In the genomic region with DNA sequence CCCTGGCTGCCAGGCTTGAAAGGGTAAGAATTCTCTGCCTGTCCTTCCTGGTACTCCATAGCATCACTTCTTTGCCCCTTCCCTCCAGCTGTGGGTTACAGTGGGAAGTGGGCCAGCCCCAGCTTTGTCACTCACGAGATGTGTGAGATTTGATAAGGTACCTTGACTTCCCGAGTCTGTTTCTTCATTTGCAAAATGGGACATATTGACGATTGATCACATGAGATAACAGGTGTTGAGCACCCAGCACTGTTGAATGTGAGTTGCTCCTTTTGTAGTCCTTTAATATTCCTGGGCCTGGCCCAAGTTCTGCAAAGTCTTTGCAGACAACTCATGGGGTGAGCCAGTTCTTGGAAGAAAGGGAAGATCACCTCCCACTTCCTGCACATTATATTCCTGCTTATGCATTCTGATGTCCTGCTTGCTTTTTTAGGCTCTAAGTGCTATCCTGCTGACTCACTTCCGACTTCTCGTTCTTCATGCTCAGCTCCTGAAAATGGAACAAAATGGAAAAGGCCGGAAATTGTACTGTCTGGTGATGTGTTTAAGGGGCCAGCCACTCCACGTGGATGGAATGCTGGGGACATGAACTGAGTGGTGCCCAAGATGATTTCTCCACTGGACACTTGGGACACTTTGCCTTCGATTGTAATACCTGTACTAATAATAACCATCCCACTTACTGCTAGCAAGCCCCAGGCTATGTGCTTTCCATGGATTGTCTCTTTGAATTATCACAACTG, we compare ENCODE assay signal across 13 cellular contexts. TPM values are rescaled to one million over a fixed set of nuclear protein-coding genes. Genes with fewer than 3 reads are reported as not detected.
DNase-seq lines count a peak whose midpoint lies in the region; ATAC-seq, FAIRE-seq and TF ChIP-seq lines count a peak whose summit lies in the region.
"Had no signal": no experiment of that assay in that cellular context is flagged by ENCODE, and none has a peak within 500 bp of the region (broad histone marks: within the 10 kb centered on the region; RNA-seq: fewer than 3 reads in every experiment).

No MANE protein-coding gene starts in this region.

- 52% methylated on average over 8 of the region's 8 CpGs for WGBS in A549 (ENCODE audit: missing lambda C conversion rate)

- H3K4me1 ChIP-seq in A549 = peaks cover 5% of the 10 kb centered on the region; the same call in 1 of the 3 replicates
- H3K4me1 ChIP-seq: uterus had no signal

- no peak for TF ChIP-seq CTCF in A549 (IDR thresholded peaks at IDR 0.05)

- ATAC-seq in A549 (peak; percentile 52 to 64; a peak in 5 of 6 replicates), left ventricle myocardium superior (peak; percentile 72)
- ATAC-seq: activated CD8-positive, alpha-beta memory T cell treated with anti-CD3 and anti-CD28 coated beads, Interleukin-2, amount 10 ng/mL, durations not matched to agents 7 days and 5 days; mucosa of descending colon had no signal

- no peak for TF ChIP-seq RAD21 in A549 (conservative IDR thresholded peaks at IDR 0.05 in 1 of 2, IDR thresholded peaks at IDR 0.05 in 1 of 2)

- H3K27ac ChIP-seq in A549 (peak overlapping the region in 1 of 2 experiments; percentile 15; a peak in 2 of 6 replicates), angular gyrus (ENCODE audit: low read depth, low read length) (peak overlapping the region; percentile 44)
- H3K27ac ChIP-seq: C4-2B, uterus had no signal

- CTCF ChIA-PET in A549 (lab: Yijun Ruan, JAX) = interaction anchor here (0.6 kb wide), 1 partner anchor 81 kb away, joined by 4 read pairs; no protein-coding TSS in a partner anchor

- 0 out of 3 replicates have a peak overlapping the region, but pooled peaks have one; percentile 8 for H3K4me2 ChIP-seq in A549

- intact Hi-C loops in left ventricle myocardium superior (cut with micrococcal nuclease) = no loop called here

- H3K9me3 ChIP-seq in A549 = no peaks in the 10 kb centered on the region
- H3K9me3 ChIP-seq: mucosa of descending colon, uterus had no signal

- TF ChIP-seq EP300 in A549 (IDR thresholded peaks at IDR 0.05) = no peak

- TF ChIP-seq POLR2A in A549 (IDR thresholded peaks at IDR 0.05; ENCODE audit: low read length) = no peak

- POLR2A ChIA-PET in A549 (lab: Yijun Ruan, JAX) = no interaction called here

- FAIRE-seq in A549 (lab: Jason Lieb, UNC) = no peak

- H3K4me3 ChIP-seq in A549 = no peak overlapping the region
- H3K4me3 ChIP-seq: mucosa of descending colon, uterus had no signal

- DNase-seq in A549 (ENCODE audit: low read depth in 1 of 2, low spot score in 1 of 2) (peak in 1 of 2 experiments; percentile 22), HS-27A (ENCODE audit: low read depth) (peak; percentile 54), left ventricle myocardium superior (no peak), cerebellar cortex (ENCODE audit: low spot score) (no peak), NCI-H82 (lab: John Stamatoyannopoulos, UW) (no peak), SK-N-DZ (ENCODE audit: low spot score) (no peak), T1000 (lab: John Stamatoyannopoulos, UW) (no peak)
- DNase-seq: activated CD8-positive, alpha-beta memory T cell treated with anti-CD3 and anti-CD28 coated beads, Interleukin-2, amount 10 ng/mL, durations not matched to agents 7 days and 5 days; MM.1S; mucosa of descending colon; uterus had no signal

TF ChIP-seq in A549, 52 proteins besides CTCF, POLR2A, EP300 and RAD21:
- TF ChIP-seq MAFK (IDR thresholded peaks at IDR 0.05; ENCODE audit: partially characterized antibody) = no peak
- TF ChIP-seq NR3C1 (IDR thresholded peaks at IDR 0.05) = no peak
- TF ChIP-seq, protein P1, sequence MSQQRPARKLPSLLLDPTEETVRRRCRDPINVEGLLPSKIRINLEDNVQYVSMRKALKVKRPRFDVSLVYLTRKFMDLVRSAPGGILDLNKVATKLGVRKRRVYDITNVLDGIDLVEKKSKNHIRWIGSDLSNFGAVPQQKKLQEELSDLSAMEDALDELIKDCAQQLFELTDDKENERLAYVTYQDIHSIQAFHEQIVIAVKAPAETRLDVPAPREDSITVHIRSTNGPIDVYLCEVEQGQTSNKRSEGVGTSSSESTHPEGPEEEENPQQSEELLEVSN (IDR thresholded peaks at IDR 0.05; ENCODE audit: borderline replicate concordance, low read depth) = no peak
- TF ChIP-seq PHF8 (IDR thresholded peaks at IDR 0.05; ENCODE audit: borderline replicate concordance, low read depth) = no peak
- TF ChIP-seq EHMT2 (IDR thresholded peaks at IDR 0.05; ENCODE audit: low read depth) = no peak
- no peak for TF ChIP-seq FOSL2 (IDR thresholded peaks at IDR 0.05)
- TF ChIP-seq FOSL2 (CRISPR knock-in tag; IDR thresholded peaks at IDR 0.05) = no peak
- no peak for TF ChIP-seq CBX2 (IDR thresholded peaks at IDR 0.05; ENCODE audit: borderline replicate concordance, low read depth)
- no peak for TF ChIP-seq RCOR1 (IDR thresholded peaks at IDR 0.05; ENCODE audit: low read depth, low read length)
- no peak for TF ChIP-seq TP53 (CRISPR knock-in tag; IDR thresholded peaks at IDR 0.05)
- no peak for TF ChIP-seq HOXB13 (CRISPR knock-in tag; IDR thresholded peaks at IDR 0.05; ENCODE audit: low read depth)
- TF ChIP-seq, protein P2, sequence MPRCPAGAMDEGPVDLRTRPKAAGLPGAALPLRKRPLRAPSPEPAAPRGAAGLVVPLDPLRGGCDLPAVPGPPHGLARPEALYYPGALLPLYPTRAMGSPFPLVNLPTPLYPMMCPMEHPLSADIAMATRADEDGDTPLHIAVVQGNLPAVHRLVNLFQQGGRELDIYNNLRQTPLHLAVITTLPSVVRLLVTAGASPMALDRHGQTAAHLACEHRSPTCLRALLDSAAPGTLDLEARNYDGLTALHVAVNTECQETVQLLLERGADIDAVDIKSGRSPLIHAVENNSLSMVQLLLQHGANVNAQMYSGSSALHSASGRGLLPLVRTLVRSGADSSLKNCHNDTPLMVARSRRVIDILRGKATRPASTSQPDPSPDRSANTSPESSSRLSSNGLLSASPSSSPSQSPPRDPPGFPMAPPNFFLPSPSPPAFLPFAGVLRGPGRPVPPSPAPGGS (IDR thresholded peaks at IDR 0.05) = no peak

RNA-seq across cellular contexts. Expression of a gene that starts 8.3 kb away (rescaled TPM):
- 26.5 and 45.3 TPM in 2 replicates for polyA plus RNA-seq in A549 (2011; rRNA removed)
- polyA plus RNA-seq in A549 (2012; cell fraction: cytosol; rRNA removed) = 7.2 and 10.6 TPM in 2 replicates
- 8.8 and 9.6 TPM in 2 replicates for polyA plus RNA-seq in A549 (2012; cell fraction: nucleus; rRNA removed)
- polyA plus RNA-seq in A549 (2017; fragmentation: RNase III; extraction: RNeasy Plus Mini Kit Qiagen cat#74134 plus additional on column Dnase treatment) = 10.8 to 11.9 TPM (median 11.8 TPM) in 3 replicates
- 44.9 and 46.3 TPM in 2 replicates for polyA minus RNA-seq in A549 (2011; rRNA and poly(A)+ RNA removed)
- total RNA-seq in left ventricle myocardium superior = 22.8 TPM
- 26.2 and 30.7 TPM in 2 replicates for polyA plus RNA-seq in SK-N-DZ (2014; cell fraction: cytosol; rRNA removed)
- polyA plus RNA-seq in SK-N-DZ (2014; cell fraction: nucleus; rRNA removed) = 26.5 and 35.4 TPM in 2 replicates
